In genomic region chr3:56321892-56322291, GRCh38 we compare ENCODE assay signal across 28 cellular contexts.
"Had no signal": no experiment of that assay in that cellular context is flagged by ENCODE, and none has a peak within 500 bp of the region (broad histone marks: within the 10 kb centered on the region; RNA-seq: fewer than 3 reads in every experiment).

No MANE protein-coding gene starts in this region.

- H3K4me3 Mint-ChIP-seq: activated CD8-positive, alpha-beta T cell treated with anti-CD3 and anti-CD28 coated beads, Interleukin-2, amount 10 ng/mL, durations not matched to agents 7 days and 5 days; central memory CD8-positive, alpha-beta T cell; effector memory CD8-positive, alpha-beta T cell; mesothelial cell of epicardium; nephron; T-helper 2 cell treated with Interferon-gamma antibody and Interleukin-4, amounts not matched to agents 5 μg/mL and 100 μg/mL, for 36 hours had no signal

- H3K4me1 ChIP-seq: pancreas, psoas muscle, suprapubic skin, transverse colon had no signal

- ATAC-seq: activated CD8-positive, alpha-beta T cell treated with anti-CD3 and anti-CD28 coated beads, Interleukin-2, amount 10 ng/mL, durations not matched to agents 7 days and 5 days; activated naive CD4-positive, alpha-beta T cell treated with anti-CD3 and anti-CD28 coated beads, Interleukin-2, amount 50 U/mL, for 72 hours; effector memory CD8-positive, alpha-beta T cell; pancreas; psoas muscle had no signal

- H3K27ac ChIP-seq: esophagus muscularis mucosa, left ventricle myocardium inferior, neutrophil, pancreas, psoas muscle, spleen, stomach, suprapubic skin, transverse colon, WERI-Rb-1 had no signal

- H3K4me1 Mint-ChIP-seq: central memory CD8-positive, alpha-beta T cell had no signal

- H3K27me3 ChIP-seq: esophagus muscularis mucosa, neutrophil, pancreas, right atrium auricular region, spleen, stomach, suprapubic skin, transverse colon had no signal

- FAIRE-seq: astrocyte, colon, frontal cortex, pancreas, TTC549, urothelium cell line had no signal

- DNase-seq: activated CD4-positive, alpha-beta T cell treated with anti-CD3 and anti-CD28 coated beads for 1 hour; activated CD4-positive, alpha-beta T cell treated with anti-CD3 and anti-CD28 coated beads, Interleukin-2, amount 50 U/mL, for 1 hour; activated CD8-positive, alpha-beta T cell treated with anti-CD3 and anti-CD28 coated beads, Interleukin-2, amount 10 ng/mL, durations not matched to agents 7 days and 5 days; activated gamma-delta T cell treated with Interleukin-2 at 50 U/mL for 16 hours; effector memory CD8-positive, alpha-beta T cell; hippocampal formation; left ventricle myocardium inferior; pancreas; psoas muscle; spleen; stimulated activated CD4-positive, alpha-beta T cell treated with anti-CD3 and anti-CD28 coated beads, Interleukin-4, amount 100 ng/mL, for 1 hour; stomach; transverse colon; WERI-Rb-1 had no signal

- H3K9me3 Mint-ChIP-seq: activated naive CD4-positive, alpha-beta T cell treated with anti-CD3 and anti-CD28 coated beads, Interleukin-2, amount 50 U/mL, for 72 hours; central memory CD8-positive, alpha-beta T cell; effector memory CD8-positive, alpha-beta T cell; mesothelial cell of epicardium; nephron; T-helper 2 cell treated with Interferon-gamma antibody and Interleukin-4, amounts not matched to agents 5 μg/mL and 100 μg/mL, for 36 hours had no signal

- H3K36me3 ChIP-seq: esophagus muscularis mucosa, left ventricle myocardium inferior, neutrophil, pancreas, right atrium auricular region, spleen, stomach, suprapubic skin, transverse colon, WERI-Rb-1 had no signal

- H3K4me3 ChIP-seq: esophagus muscularis mucosa, left ventricle myocardium inferior, pancreas, psoas muscle, right atrium auricular region, spleen, stomach, suprapubic skin, transverse colon had no signal

- H3K27ac Mint-ChIP-seq: activated CD8-positive, alpha-beta T cell treated with anti-CD3 and anti-CD28 coated beads, Interleukin-2, amount 10 ng/mL, durations not matched to agents 7 days and 5 days; activated naive CD4-positive, alpha-beta T cell treated with anti-CD3 and anti-CD28 coated beads, Interleukin-2, amount 50 U/mL, for 72 hours; effector memory CD8-positive, alpha-beta T cell; mesothelial cell of epicardium; T-helper 2 cell treated with Interferon-gamma antibody and Interleukin-4, amounts not matched to agents 5 μg/mL and 100 μg/mL, for 36 hours had no signal

- H3K9me3 ChIP-seq: esophagus muscularis mucosa, left ventricle myocardium inferior, neutrophil, pancreas, psoas muscle, right atrium auricular region, spleen, stomach, suprapubic skin, transverse colon had no signal

- H3K36me3 Mint-ChIP-seq: activated naive CD4-positive, alpha-beta T cell treated with anti-CD3 and anti-CD28 coated beads, Interleukin-2, amount 50 U/mL, for 72 hours; mesothelial cell of epicardium had no signal
